ENCODE assay signal across 26 cellular contexts in genomic region chr17:44780161-44780560, GRCh38. TPM values are rescaled to one million over a fixed set of nuclear protein-coding genes. Genes with fewer than 3 reads are reported as not detected.
A peak's percentile ranks its signal among the peaks of the same experiment; 100 is the strongest.
DNase-seq lines count a peak whose midpoint lies in the region; ATAC-seq and TF ChIP-seq lines count a peak whose summit lies in the region.
"Had no signal": no experiment of that assay in that cellular context is flagged by ENCODE, and none has a peak within 500 bp of the region (broad histone marks: within the 10 kb centered on the region; RNA-seq: fewer than 3 reads in every experiment).

No MANE protein-coding gene starts in this region.

- H3K27me3 ChIP-seq in BLaER1, result no peaks in the 10 kb centered on the region
- no peaks in the 10 kb centered on the region for H3K27me3 ChIP-seq in HCT116 (ENCODE audit: insufficient read depth, low read length)
- H3K27me3 ChIP-seq: breast epithelium, hepatocyte had no signal

- H3K9me3 ChIP-seq in BLaER1, result no peaks in the 10 kb centered on the region
- H3K9me3 ChIP-seq in HCT116 (ENCODE audit: control insufficient read depth in 1 of 2, insufficient read depth in 1 of 2, low read depth in 1 of 2, low read length in 2 of 2), result no peaks in the 10 kb centered on the region
- H3K9me3 ChIP-seq: breast epithelium, esophagus squamous epithelium, tibial nerve had no signal

- H3K4me1 Mint-ChIP-seq in brain (peaks cover 14% of the 10 kb centered on the region), neural crest cell (peaks cover 22% of the 10 kb centered on the region)

- no peaks in the 10 kb centered on the region for H3K9me2 ChIP-seq in HCT116 (ENCODE audit: insufficient read depth)

- no peak overlapping the region for H2AFZ ChIP-seq in HCT116 (ENCODE audit: low read depth, low read length, poor library complexity, severe bottlenecking)

- TF ChIP-seq CTCF in HCT116 (IDR thresholded peaks at IDR 0.05 in 2 of 3, conservative IDR thresholded peaks at IDR 0.05 in 1 of 3; ENCODE audit: borderline replicate concordance in 1 of 3, insufficient read depth in 1 of 3, low read depth in 2 of 3, low read length in 2 of 3), result no peak
- no peak for TF ChIP-seq CTCF in brain (conservative IDR thresholded peaks at IDR 0.05)
- TF ChIP-seq CTCF in neural crest cell (conservative IDR thresholded peaks at IDR 0.05), result no peak

- no peaks in the 10 kb centered on the region for H3K36me3 ChIP-seq in BLaER1
- H3K36me3 ChIP-seq in HCT116 (ENCODE audit: control insufficient read depth in 1 of 2, insufficient read depth in 2 of 2, low read length in 2 of 2), result no peaks in the 10 kb centered on the region
- H3K36me3 ChIP-seq: breast epithelium, esophagus squamous epithelium, tibial nerve had no signal

- peak overlapping the region; percentile 56; the same call in 1 of the 2 replicates for H3K9ac ChIP-seq in BLaER1
- H3K9ac ChIP-seq in HCT116 (ENCODE audit: low read length), result peak overlapping the region; percentile 42; the same call in 1 of the 2 replicates

- peak overlapping the region in 1 of 5 experiments; percentile 18 for H3K4me3 Mint-ChIP-seq in brain
- peak overlapping the region; percentile 23 for H3K4me3 Mint-ChIP-seq in neural crest cell

- H4K20me1 ChIP-seq in BLaER1 (no peaks in the 10 kb centered on the region), HCT116 (ENCODE audit: insufficient read depth) (no peaks in the 10 kb centered on the region)

- POLR2A ChIA-PET in HCT116 (lab: Charles Lee), result interaction anchor here (0.6 kb wide), 1 partner anchor 30 kb away, joined by 3 read pairs; no protein-coding TSS in a partner anchor

- TF ChIP-seq RAD21 in HCT116 (IDR thresholded peaks at IDR 0.05; ENCODE audit: low read depth), result no peak

- BruUV-seq in HCT116 (replicated peaks; lab: Mats Ljungman, UMichigan), result no TSS peak

- H3K79me2 ChIP-seq in HCT116 (ENCODE audit: insufficient read depth, low read length), result no peaks in the 10 kb centered on the region
- H3K79me2 ChIP-seq: hepatocyte had no signal

- H3K27ac Mint-ChIP-seq in brain (peak overlapping the region in 3 of 5 experiments; percentile 9 to 55 (median 32)), neural crest cell (ENCODE audit: unreplicated experiment) (no peak overlapping the region)
- H3K27ac Mint-ChIP-seq: activated CD8-positive, alpha-beta memory T cell treated with anti-CD3 and anti-CD28 coated beads, Interleukin-2, amount 10 ng/mL, durations not matched to agents 7 days and 5 days; activated naive CD4-positive, alpha-beta T cell treated with anti-CD3 and anti-CD28 coated beads, Interleukin-2, amount 10 ng/mL, durations not matched to agents 7 days and 5 days had no signal

- H3K4me1 ChIP-seq in BLaER1 (peaks cover 43% of the 10 kb centered on the region), HCT116 (ENCODE audit: control insufficient read depth in 1 of 2, insufficient read depth in 2 of 2, low read length in 2 of 2) (peaks cover 3 to 35% of the 10 kb centered on the region in 2 experiments; a peak in 3 of 4 replicates)
- H3K4me1 ChIP-seq: breast epithelium had no signal

- TF ChIP-seq POLR2A in HCT116 (IDR thresholded peaks at IDR 0.05; ENCODE audit: borderline replicate concordance, extremely low read depth, insufficient read depth, insufficient read length), result no peak

- peaks cover 0 to 4% (median 0%) of the 10 kb centered on the region in 5 experiments for H3K9me3 Mint-ChIP-seq in brain
- H3K9me3 Mint-ChIP-seq in neural crest cell, result no peaks in the 10 kb centered on the region
- H3K9me3 Mint-ChIP-seq: activated naive CD4-positive, alpha-beta T cell treated with anti-CD3 and anti-CD28 coated beads, Interleukin-2, amount 10 ng/mL, durations not matched to agents 7 days and 5 days had no signal

- H3K36me3 Mint-ChIP-seq in brain (no peaks in the 10 kb centered on the region), neural crest cell (ENCODE audit: low read depth) (no peaks in the 10 kb centered on the region)
- H3K36me3 Mint-ChIP-seq: activated CD8-positive, alpha-beta memory T cell treated with anti-CD3 and anti-CD28 coated beads, Interleukin-2, amount 10 ng/mL, durations not matched to agents 7 days and 5 days; activated naive CD4-positive, alpha-beta T cell treated with anti-CD3 and anti-CD28 coated beads, Interleukin-2, amount 10 ng/mL, durations not matched to agents 7 days and 5 days had no signal

- CTCF ChIA-PET in HCT116 (lab: Charles Lee), result interaction anchor here (1.4 to 5.3 kb wide), 7 partner anchors 14 to 99 kb away, joined by 7 to 52 read pairs (median 12); no protein-coding TSS in a partner anchor

- peak overlapping the region; percentile 87 for H3K4me2 ChIP-seq in BLaER1
- no peak overlapping the region for H3K4me2 ChIP-seq in HCT116 (ENCODE audit: low read length)

- H3K27me3 Mint-ChIP-seq in brain (peaks cover 11% of the 10 kb centered on the region), neural crest cell (ENCODE audit: low read depth) (peaks cover 9% of the 10 kb centered on the region)

- no peak overlapping the region for H3K4me3 ChIP-seq in BLaER1
- no peak overlapping the region for H3K4me3 ChIP-seq in HCT116 (replicated peaks in 1 of 2; ENCODE audit: low read depth in 1 of 2, low read length in 2 of 2)
- H3K4me3 ChIP-seq: hepatocyte had no signal

- DNase-seq in HCT116 (ENCODE audit: low read depth, low spot score), result no peak
- DNase-seq in neural crest cell (ENCODE audit: low read depth, low spot score), result no peak
- DNase-seq in epidermal melanocyte (ENCODE audit: insufficient read length, low spot score), result no peak
- DNase-seq in posterior vena cava (ENCODE audit: low spot score), result no peak
- DNase-seq in NCI-H128 (lab: John Stamatoyannopoulos, UW; ENCODE audit: unreplicated experiment), result no peak
- DNase-seq: ACHN; activated CD8-positive, alpha-beta memory T cell treated with anti-CD3 and anti-CD28 coated beads, Interleukin-2, amount 10 ng/mL, durations not matched to agents 7 days and 5 days; activated naive CD4-positive, alpha-beta T cell treated with anti-CD3 and anti-CD28 coated beads, Interleukin-2, amount 10 ng/mL, durations not matched to agents 7 days and 5 days; activated T-cell treated with anti-CD3 and anti-CD28 coated beads, Interleukin-2, amount 50 U/mL, for 48 hours; cortex of kidney; DMS79; esophagus squamous epithelium; foreskin melanocyte; NCI-H1694 treated with DMSO at 0.1 percent for 48 hours; NCI-H2171; NCI-H524; nucleus accumbens; small intestine; stimulated activated CD4-positive, alpha-beta T cell treated with anti-CD3 and anti-CD28 coated beads, Interleukin-1b, Interleukin-23, amount 100 ng/mL, for 48 hours had no signal

- RAD21 ChIA-PET in HCT116 (lab: Charles Lee; ENCODE audit: low non-redundant PET in 1 of 2, low total read pairs in 2 of 2, uncharacterized antibody in 2 of 2, unreplicated experiment in 2 of 2), result interaction anchor here in 1 of 2 experiments (1.0 kb wide), 1 partner anchor 86 kb away, joined by 4 read pairs; no protein-coding TSS in a partner anchor

- ATAC-seq in HCT116 (no peak), HG03108 (IDR thresholded peaks at IDR 0.05; ENCODE audit: unreplicated experiment) (no peak)
- ATAC-seq: activated CD8-positive, alpha-beta memory T cell treated with anti-CD3 and anti-CD28 coated beads, Interleukin-2, amount 10 ng/mL, durations not matched to agents 7 days and 5 days; left lobe of liver had no signal

- intact Hi-C loops in HCT116 (cut with micrococcal nuclease), result no loop called here
- intact Hi-C loops in posterior vena cava (cut with DNase I), result no loop called here

- no peak overlapping the region for H3K27ac ChIP-seq in BLaER1
- H3K27ac ChIP-seq in HCT116 (ENCODE audit: low read depth, low read length), result no peak overlapping the region
- H3K27ac ChIP-seq: breast epithelium, hepatocyte had no signal

TF ChIP-seq in HCT116, 20 proteins besides CTCF, POLR2A, EP300 and RAD21:
- no peak for TF ChIP-seq EZH2phosphoT487 (IDR thresholded peaks at IDR 0.05; ENCODE audit: borderline replicate concordance)
TF ChIP-seq in HCT116: peak in this region for 0.

RNA-seq across cellular contexts. Expression of gene ADAM11, which starts 21.4 kb away (rescaled TPM):
- 7.7 TPM for total RNA-seq in HCT116 (2021; ENCODE audit: unreplicated experiment)
- 3.5 and 4.0 TPM in 2 replicates for polyA plus RNA-seq in HCT116 (2012)
- 5.5 TPM for polyA plus RNA-seq in brain (ENCODE audit: insufficient read depth, low read depth, low replicate concordance)
- 5.2 and 6.0 TPM in 2 replicates for total RNA-seq in neural crest cell
- total RNA-seq in posterior vena cava, result under 1 TPM; 0.29 to 0.42 TPM

RNA-seq across cellular contexts. Expression of gene GJC1, which starts 49.9 kb away (rescaled TPM):
- 62.4 TPM for total RNA-seq in HCT116 (2021; ENCODE audit: unreplicated experiment)
- polyA plus RNA-seq in HCT116 (2012), result 22.6 and 27.0 TPM in 2 replicates
- polyA plus RNA-seq in brain (ENCODE audit: insufficient read depth, low read depth, low replicate concordance), result 6.8 TPM
- 143 and 145 TPM in 2 replicates for total RNA-seq in neural crest cell
- total RNA-seq in posterior vena cava, result 10 to 100 TPM; 30.4 to 80.8 TPM
